In the genomic region with DNA sequence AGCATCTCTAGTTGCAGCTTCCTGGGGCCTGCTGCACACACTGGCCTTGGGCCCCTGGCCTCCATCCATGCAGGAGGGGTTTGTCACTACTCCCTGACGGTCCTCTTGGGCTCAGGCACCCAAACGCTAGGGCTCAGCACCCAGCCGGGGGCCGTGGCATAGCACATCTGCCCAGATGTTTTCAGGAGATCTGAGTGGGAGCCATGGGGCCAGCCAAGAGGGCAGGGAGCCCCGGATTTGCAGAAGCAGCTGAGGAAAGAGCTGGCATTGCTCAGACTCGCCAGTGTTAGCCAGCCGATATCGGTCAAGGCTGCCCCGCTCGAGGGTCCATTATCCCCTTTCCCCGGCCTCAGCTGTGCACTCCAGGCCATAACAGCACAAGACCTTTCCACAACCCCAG, we compare ENCODE assay signal across 2 cellular contexts.
TF ChIP-seq lines count a peak whose summit lies in the region.

No MANE protein-coding gene starts in this region.

TF ChIP-seq in HCT116, 20 proteins besides CTCF, POLR2A, EP300 and RAD21:
- TF ChIP-seq SP1 (IDR thresholded peaks at IDR 0.05; ENCODE audit: low read depth) (no peak), EZH2phosphoT487 (IDR thresholded peaks at IDR 0.05; ENCODE audit: borderline replicate concordance) (no peak), ZNF274 (IDR thresholded peaks at IDR 0.05; ENCODE audit: low read depth, low read length) (no peak), SIN3A (IDR thresholded peaks at IDR 0.05; ENCODE audit: low read depth) (no peak), ELF1 (IDR thresholded peaks at IDR 0.05; ENCODE audit: borderline replicate concordance, low read depth) (no peak), EZH2 (IDR thresholded peaks at IDR 0.05) (no peak), ZFX (IDR thresholded peaks at IDR 0.05) (no peak), TCF7L2 (IDR thresholded peaks at IDR 0.05; ENCODE audit: borderline replicate concordance, extremely low read depth, insufficient read depth, insufficient read length) (no peak), POLR2AphosphoS5 (IDR thresholded peaks at IDR 0.05; ENCODE audit: low read depth, low read length) (no peak), EGR1 (IDR thresholded peaks at IDR 0.05; ENCODE audit: low read depth) (no peak), CBX3 (IDR thresholded peaks at IDR 0.05; ENCODE audit: low read depth) (no peak), YY1 (IDR thresholded peaks at IDR 0.05; ENCODE audit: extremely low read depth, insufficient replicate concordance, low read depth, low read length) (no peak), FOSL1 (IDR thresholded peaks at IDR 0.05; ENCODE audit: low read depth) (no peak), SRF (IDR thresholded peaks at IDR 0.05; ENCODE audit: low read depth) (no peak), REST (IDR thresholded peaks at IDR 0.05; ENCODE audit: low read depth) (no peak), JUND (IDR thresholded peaks at IDR 0.05) (no peak), CEBPB (IDR thresholded peaks at IDR 0.05; ENCODE audit: low read depth) (no peak), MAX (IDR thresholded peaks at IDR 0.05) (no peak)
- TF ChIP-seq, protein P1, sequence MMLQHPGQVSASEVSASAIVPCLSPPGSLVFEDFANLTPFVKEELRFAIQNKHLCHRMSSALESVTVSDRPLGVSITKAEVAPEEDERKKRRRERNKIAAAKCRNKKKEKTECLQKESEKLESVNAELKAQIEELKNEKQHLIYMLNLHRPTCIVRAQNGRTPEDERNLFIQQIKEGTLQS (IDR thresholded peaks at IDR 0.05): no peak
- TF ChIP-seq, protein P2, sequence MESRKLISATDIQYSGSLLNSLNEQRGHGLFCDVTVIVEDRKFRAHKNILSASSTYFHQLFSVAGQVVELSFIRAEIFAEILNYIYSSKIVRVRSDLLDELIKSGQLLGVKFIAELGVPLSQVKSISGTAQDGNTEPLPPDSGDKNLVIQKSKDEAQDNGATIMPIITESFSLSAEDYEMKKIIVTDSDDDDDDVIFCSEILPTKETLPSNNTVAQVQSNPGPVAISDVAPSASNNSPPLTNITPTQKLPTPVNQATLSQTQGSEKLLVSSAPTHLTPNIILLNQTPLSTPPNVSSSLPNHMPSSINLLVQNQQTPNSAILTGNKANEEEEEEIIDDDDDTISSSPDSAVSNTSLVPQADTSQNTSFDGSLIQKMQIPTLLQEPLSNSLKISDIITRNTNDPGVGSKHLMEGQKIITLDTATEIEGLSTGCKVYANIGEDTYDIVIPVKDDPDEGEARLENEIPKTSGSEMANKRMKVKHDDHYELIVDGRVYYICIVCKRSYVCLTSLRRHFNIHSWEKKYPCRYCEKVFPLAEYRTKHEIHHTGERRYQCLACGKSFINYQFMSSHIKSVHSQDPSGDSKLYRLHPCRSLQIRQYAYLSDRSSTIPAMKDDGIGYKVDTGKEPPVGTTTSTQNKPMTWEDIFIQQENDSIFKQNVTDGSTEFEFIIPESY (IDR thresholded peaks at IDR 0.05; ENCODE audit: extremely low read depth, insufficient replicate concordance, low read length): no peak

TF ChIP-seq in HepG2, 621 proteins besides CTCF, POLR2A, EP300 and RAD21:
- TF ChIP-seq ZNF547 (CRISPR knock-in tag; IDR thresholded peaks at IDR 0.05): no peak
- no peak for TF ChIP-seq TFAP4 (IDR thresholded peaks at IDR 0.05; ENCODE audit: borderline replicate concordance, low read depth)
- TF ChIP-seq CREB1 (IDR thresholded peaks at IDR 0.05): no peak
- TF ChIP-seq CREB1 (CRISPR knock-in tag; IDR thresholded peaks at IDR 0.05): no peak
- no peak for TF ChIP-seq ZNF160 (CRISPR knock-in tag; IDR thresholded peaks at IDR 0.05)
- TF ChIP-seq CREM (IDR thresholded peaks at IDR 0.05): no peak
- TF ChIP-seq CREM (CRISPR knock-in tag; IDR thresholded peaks at IDR 0.05): no peak
- no peak for TF ChIP-seq SIN3B (IDR thresholded peaks at IDR 0.05; ENCODE audit: low read length)
- TF ChIP-seq CBFB (CRISPR knock-in tag; IDR thresholded peaks at IDR 0.05): no peak
- TF ChIP-seq WIZ (CRISPR knock-in tag; IDR thresholded peaks at IDR 0.05): no peak
TF ChIP-seq in HepG2: peak in this region for 0.
